Comparison of ENCODE assay signal across 1 cellular context in the genomic region with DNA sequence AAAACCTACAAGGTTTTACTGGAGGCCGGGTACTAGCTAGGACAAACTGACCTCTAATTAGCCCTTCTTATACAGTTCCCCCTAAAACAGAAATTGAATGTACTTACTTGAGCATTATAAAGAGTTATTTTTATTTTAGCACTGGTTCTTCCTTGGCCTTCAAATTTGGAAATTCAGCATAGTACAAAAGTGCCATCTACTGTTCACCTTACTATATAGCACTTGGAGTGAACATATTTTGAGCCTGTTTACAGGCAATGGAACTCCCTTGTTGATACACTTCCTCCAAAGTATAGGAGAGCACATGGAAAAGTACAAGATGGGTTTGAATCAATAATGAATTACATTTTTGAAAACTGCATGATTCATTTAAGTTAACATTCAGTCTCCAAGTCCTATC.
A peak's percentile ranks its signal among the peaks of the same experiment; 100 is the strongest.
TF ChIP-seq lines count a peak whose summit lies in the region.

No MANE protein-coding gene starts in this region.

TF ChIP-seq in GM12878, 131 proteins besides CTCF, POLR2A, EP300 and RAD21:
- TF ChIP-seq FOXM1 (IDR thresholded peaks at IDR 0.05; ENCODE audit: low read depth, low read length): 0 out of 2 replicates have a peak, but pooled peaks have one; percentile 42
- TF ChIP-seq, protein P1, sequence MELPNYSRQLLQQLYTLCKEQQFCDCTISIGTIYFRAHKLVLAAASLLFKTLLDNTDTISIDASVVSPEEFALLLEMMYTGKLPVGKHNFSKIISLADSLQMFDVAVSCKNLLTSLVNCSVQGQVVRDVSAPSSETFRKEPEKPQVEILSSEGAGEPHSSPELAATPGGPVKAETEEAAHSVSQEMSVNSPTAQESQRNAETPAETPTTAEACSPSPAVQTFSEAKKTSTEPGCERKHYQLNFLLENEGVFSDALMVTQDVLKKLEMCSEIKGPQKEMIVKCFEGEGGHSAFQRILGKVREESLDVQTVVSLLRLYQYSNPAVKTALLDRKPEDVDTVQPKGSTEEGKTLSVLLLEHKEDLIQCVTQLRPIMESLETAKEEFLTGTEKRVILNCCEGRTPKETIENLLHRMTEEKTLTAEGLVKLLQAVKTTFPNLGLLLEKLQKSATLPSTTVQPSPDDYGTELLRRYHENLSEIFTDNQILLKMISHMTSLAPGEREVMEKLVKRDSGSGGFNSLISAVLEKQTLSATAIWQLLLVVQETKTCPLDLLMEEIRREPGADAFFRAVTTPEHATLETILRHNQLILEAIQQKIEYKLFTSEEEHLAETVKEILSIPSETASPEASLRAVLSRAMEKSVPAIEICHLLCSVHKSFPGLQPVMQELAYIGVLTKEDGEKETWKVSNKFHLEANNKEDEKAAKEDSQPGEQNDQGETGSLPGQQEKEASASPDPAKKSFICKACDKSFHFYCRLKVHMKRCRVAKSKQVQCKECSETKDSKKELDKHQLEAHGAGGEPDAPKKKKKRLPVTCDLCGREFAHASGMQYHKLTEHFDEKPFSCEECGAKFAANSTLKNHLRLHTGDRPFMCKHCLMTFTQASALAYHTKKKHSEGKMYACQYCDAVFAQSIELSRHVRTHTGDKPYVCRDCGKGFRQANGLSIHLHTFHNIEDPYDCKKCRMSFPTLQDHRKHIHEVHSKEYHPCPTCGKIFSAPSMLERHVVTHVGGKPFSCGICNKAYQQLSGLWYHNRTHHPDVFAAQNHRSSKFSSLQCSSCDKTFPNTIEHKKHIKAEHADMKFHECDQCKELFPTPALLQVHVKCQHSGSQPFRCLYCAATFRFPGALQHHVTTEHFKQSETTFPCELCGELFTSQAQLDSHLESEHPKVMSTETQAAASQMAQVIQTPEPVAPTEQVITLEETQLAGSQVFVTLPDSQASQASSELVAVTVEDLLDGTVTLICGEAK (IDR thresholded peaks at IDR 0.05; ENCODE audit: borderline replicate concordance): no peak
- no peak for TF ChIP-seq ASH2L (IDR thresholded peaks at IDR 0.05; ENCODE audit: borderline replicate concordance, low read depth)
- TF ChIP-seq SREBF2 (IDR thresholded peaks at IDR 0.05; ENCODE audit: low read length): no peak
- peak; percentile 84; the same call in 1 of the 2 replicates for TF ChIP-seq SMC3 (IDR thresholded peaks at IDR 0.05; ENCODE audit: borderline replicate concordance, low read length)
- no peak for TF ChIP-seq TBL1XR1 (IDR thresholded peaks at IDR 0.05; ENCODE audit: low read depth, low read length)
- TF ChIP-seq, protein P2, sequence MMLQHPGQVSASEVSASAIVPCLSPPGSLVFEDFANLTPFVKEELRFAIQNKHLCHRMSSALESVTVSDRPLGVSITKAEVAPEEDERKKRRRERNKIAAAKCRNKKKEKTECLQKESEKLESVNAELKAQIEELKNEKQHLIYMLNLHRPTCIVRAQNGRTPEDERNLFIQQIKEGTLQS (IDR thresholded peaks at IDR 0.05; ENCODE audit: borderline replicate concordance, extremely low read depth, low read depth, low read length): no peak
- TF ChIP-seq, protein P3, sequence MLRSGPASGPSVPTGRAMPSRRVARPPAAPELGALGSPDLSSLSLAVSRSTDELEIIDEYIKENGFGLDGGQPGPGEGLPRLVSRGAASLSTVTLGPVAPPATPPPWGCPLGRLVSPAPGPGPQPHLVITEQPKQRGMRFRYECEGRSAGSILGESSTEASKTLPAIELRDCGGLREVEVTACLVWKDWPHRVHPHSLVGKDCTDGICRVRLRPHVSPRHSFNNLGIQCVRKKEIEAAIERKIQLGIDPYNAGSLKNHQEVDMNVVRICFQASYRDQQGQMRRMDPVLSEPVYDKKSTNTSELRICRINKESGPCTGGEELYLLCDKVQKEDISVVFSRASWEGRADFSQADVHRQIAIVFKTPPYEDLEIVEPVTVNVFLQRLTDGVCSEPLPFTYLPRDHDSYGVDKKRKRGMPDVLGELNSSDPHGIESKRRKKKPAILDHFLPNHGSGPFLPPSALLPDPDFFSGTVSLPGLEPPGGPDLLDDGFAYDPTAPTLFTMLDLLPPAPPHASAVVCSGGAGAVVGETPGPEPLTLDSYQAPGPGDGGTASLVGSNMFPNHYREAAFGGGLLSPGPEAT (IDR thresholded peaks at IDR 0.05; ENCODE audit: low read depth): no peak
- TF ChIP-seq CHD2 (IDR thresholded peaks at IDR 0.05; ENCODE audit: borderline replicate concordance, low read depth, low read length): no peak
- TF ChIP-seq, protein P4, sequence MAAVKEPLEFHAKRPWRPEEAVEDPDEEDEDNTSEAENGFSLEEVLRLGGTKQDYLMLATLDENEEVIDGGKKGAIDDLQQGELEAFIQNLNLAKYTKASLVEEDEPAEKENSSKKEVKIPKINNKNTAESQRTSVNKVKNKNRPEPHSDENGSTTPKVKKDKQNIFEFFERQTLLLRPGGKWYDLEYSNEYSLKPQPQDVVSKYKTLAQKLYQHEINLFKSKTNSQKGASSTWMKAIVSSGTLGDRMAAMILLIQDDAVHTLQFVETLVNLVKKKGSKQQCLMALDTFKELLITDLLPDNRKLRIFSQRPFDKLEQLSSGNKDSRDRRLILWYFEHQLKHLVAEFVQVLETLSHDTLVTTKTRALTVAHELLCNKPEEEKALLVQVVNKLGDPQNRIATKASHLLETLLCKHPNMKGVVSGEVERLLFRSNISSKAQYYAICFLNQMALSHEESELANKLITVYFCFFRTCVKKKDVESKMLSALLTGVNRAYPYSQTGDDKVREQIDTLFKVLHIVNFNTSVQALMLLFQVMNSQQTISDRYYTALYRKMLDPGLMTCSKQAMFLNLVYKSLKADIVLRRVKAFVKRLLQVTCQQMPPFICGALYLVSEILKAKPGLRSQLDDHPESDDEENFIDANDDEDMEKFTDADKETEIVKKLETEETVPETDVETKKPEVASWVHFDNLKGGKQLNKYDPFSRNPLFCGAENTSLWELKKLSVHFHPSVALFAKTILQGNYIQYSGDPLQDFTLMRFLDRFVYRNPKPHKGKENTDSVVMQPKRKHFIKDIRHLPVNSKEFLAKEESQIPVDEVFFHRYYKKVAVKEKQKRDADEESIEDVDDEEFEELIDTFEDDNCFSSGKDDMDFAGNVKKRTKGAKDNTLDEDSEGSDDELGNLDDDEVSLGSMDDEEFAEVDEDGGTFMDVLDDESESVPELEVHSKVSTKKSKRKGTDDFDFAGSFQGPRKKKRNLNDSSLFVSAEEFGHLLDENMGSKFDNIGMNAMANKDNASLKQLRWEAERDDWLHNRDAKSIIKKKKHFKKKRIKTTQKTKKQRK (IDR thresholded peaks at IDR 0.05; ENCODE audit: low read depth, low read length): no peak
- no peak for TF ChIP-seq CBX3 (IDR thresholded peaks at IDR 0.05; ENCODE audit: borderline replicate concordance, low read depth)
- no peak for TF ChIP-seq BACH1 (IDR thresholded peaks at IDR 0.05; ENCODE audit: borderline replicate concordance)
- no peak for TF ChIP-seq FOS (IDR thresholded peaks at IDR 0.05; ENCODE audit: borderline replicate concordance, extremely low read depth, insufficient read length)
- TF ChIP-seq TAF1 (IDR thresholded peaks at IDR 0.05; ENCODE audit: borderline replicate concordance, low read depth, low read length): no peak
TF ChIP-seq in GM12878: peak in this region for 2.
